21 cellular contexts compared by ENCODE assay signal in the genomic region with DNA sequence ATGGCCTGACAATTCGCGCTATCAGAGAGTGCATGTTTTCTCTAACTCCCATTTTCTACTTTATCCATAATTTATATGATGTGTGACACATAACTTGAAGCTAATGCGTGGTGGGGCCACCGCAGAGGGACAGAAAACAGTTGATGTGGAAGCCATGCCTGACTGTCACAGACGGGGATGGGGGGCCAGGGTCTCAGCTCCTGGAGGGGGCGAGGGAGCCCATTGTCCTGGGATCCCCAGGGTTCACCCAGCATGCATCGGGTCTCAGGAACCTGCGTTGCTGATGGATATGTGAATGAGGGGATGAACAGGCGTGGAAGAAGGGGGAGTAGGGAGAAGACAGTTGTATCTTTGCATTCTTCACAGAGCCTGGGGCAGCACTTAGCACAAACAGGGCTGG.
DNase-seq lines count a peak whose midpoint lies in the region; ATAC-seq and TF ChIP-seq lines count a peak whose summit lies in the region.
"Had no signal": no experiment of that assay in that cellular context is flagged by ENCODE, and none has a peak within 500 bp of the region (broad histone marks: within the 10 kb centered on the region; RNA-seq: fewer than 3 reads in every experiment).

No MANE protein-coding gene starts in this region.

- peaks cover 0 to 21% (median 7%) of the 10 kb centered on the region in 4 donors for H3K4me1 ChIP-seq in sigmoid colon

- intact Hi-C loops in activated CD4-positive, alpha-beta T cell treated with anti-CD3 and anti-CD28 coated beads, Interleukin-2, amount 10 ng/mL, durations not matched to agents 24 days and 14 days (cut with micrococcal nuclease), result loop anchor here (5.0 kb wide), 1 partner anchor 86 kb away; a partner anchor contains a TSS
- intact Hi-C loops in natural killer cell (cut with micrococcal nuclease) (no loop called here), sigmoid colon (cut with DNase I) (no loop called here), left colon (cut with DNase I, micrococcal nuclease) (no loop called here), Calu3 (cut with micrococcal nuclease; ENCODE audit: unreplicated experiment) (no loop called here)

- TF ChIP-seq POLR2A in sigmoid colon (IDR thresholded peaks at IDR 0.05), result no peak

- H3K27me3 ChIP-seq in sigmoid colon, result no peaks in the 10 kb centered on the region

- no peak overlapping the region for H3K4me3 ChIP-seq in sigmoid colon
- H3K4me3 ChIP-seq: GM23248 had no signal

- H3K36me3 ChIP-seq in sigmoid colon, result no peaks in the 10 kb centered on the region

- 93 to 95% methylated on average over 9 of the region's 9 CpGs for WGBS in sigmoid colon, 2 donors

- TF ChIP-seq CTCF in natural killer cell (IDR thresholded peaks at IDR 0.05) (no peak), sigmoid colon (IDR thresholded peaks at IDR 0.05) (no peak), Calu3 (IDR thresholded peaks at IDR 0.05; ENCODE audit: unreplicated experiment) (no peak)

- no peak for TF ChIP-seq EP300 in sigmoid colon (IDR thresholded peaks at IDR 0.05)

- CTCF ChIA-PET in Calu3 (lab: Charles Lee), result no interaction called here

- ATAC-seq in natural killer cell treated with Interleukin-12 subunit alpha and Interleukin-12 subunit beta and Interleukin-15 and Interleukin-18, amount 100 ng/mL, for 72 hours, result no peak
- no peak for ATAC-seq in natural killer cell
- ATAC-seq in left colon, result no peak
- ATAC-seq: CD8-positive, alpha-beta T cell; Panc1 had no signal

- no peak for DNase-seq in activated CD4-positive, alpha-beta T cell treated with anti-CD3 and anti-CD28 coated beads, Interleukin-2, amount 10 ng/mL, durations not matched to agents 24 days and 14 days
- no peak for DNase-seq in activated CD4-positive, alpha-beta T cell treated with anti-CD3 and anti-CD28 coated beads, Interleukin-2, amount 50 U/mL, for 48 hours
- DNase-seq in natural killer cell treated with Interleukin-12 subunit alpha and Interleukin-12 subunit beta and Interleukin-15 and Interleukin-18, amount 100 ng/mL, for 72 hours (ENCODE audit: low spot score), result no peak
- DNase-seq in natural killer cell (no peak), sigmoid colon (peak; percentile 50), left colon (no peak), Calu3 (no peak)
- DNase-seq: 8988T; C1 segment of cervical spinal cord; CD8-positive, alpha-beta T cell; GM23248; H9; HFFc6; Kasumi-1; NCI-H1694; NCI-H2081; NCI-H2171; NCI-H345; NCI-H524; NCI-H774 had no signal

- peak overlapping the region; percentile 51 for H3K27ac Mint-ChIP-seq in activated CD4-positive, alpha-beta T cell treated with anti-CD3 and anti-CD28 coated beads, Interleukin-2, amount 10 ng/mL, durations not matched to agents 24 days and 14 days
- peak overlapping the region; percentile 93 to 97 for H3K27ac Mint-ChIP-seq in natural killer cell treated with Interleukin-12 subunit alpha and Interleukin-12 subunit beta and Interleukin-15 and Interleukin-18, amount 100 ng/mL, for 72 hours
- no peak overlapping the region for H3K27ac Mint-ChIP-seq in natural killer cell
- H3K27ac Mint-ChIP-seq in Calu3 (ENCODE audit: unreplicated experiment), result no peak overlapping the region
- H3K27ac Mint-ChIP-seq: CD8-positive, alpha-beta T cell; H9; HFFc6 had no signal

- no peaks in the 10 kb centered on the region for H3K9me3 ChIP-seq in sigmoid colon

- no peak overlapping the region for H3K4me3 Mint-ChIP-seq in activated CD4-positive, alpha-beta T cell treated with anti-CD3 and anti-CD28 coated beads, Interleukin-2, amount 10 ng/mL, durations not matched to agents 24 days and 14 days
- peak overlapping the region; percentile 63 for H3K4me3 Mint-ChIP-seq in natural killer cell treated with Interleukin-12 subunit alpha and Interleukin-12 subunit beta and Interleukin-15 and Interleukin-18, amount 100 ng/mL, for 72 hours
- H3K4me3 Mint-ChIP-seq in natural killer cell (no peak overlapping the region), Calu3 (ENCODE audit: low read depth, unreplicated experiment) (no peak overlapping the region)
- H3K4me3 Mint-ChIP-seq: CD8-positive, alpha-beta T cell; H9; HFFc6 had no signal

- H3K27me3 Mint-ChIP-seq in activated CD4-positive, alpha-beta T cell treated with anti-CD3 and anti-CD28 coated beads, Interleukin-2, amount 10 ng/mL, durations not matched to agents 24 days and 14 days, result peaks cover 5% of the 10 kb centered on the region
- H3K27me3 Mint-ChIP-seq in natural killer cell treated with Interleukin-12 subunit alpha and Interleukin-12 subunit beta and Interleukin-15 and Interleukin-18, amount 100 ng/mL, for 72 hours, result peaks cover 3 to 8% of the 10 kb centered on the region in 2 donors
- H3K27me3 Mint-ChIP-seq in natural killer cell (ENCODE audit: low read depth in 2 of 2) (peaks cover 0 to under 1% of the 10 kb centered on the region in 2 donors), Calu3 (ENCODE audit: unreplicated experiment) (no peaks in the 10 kb centered on the region)

- no peak overlapping the region for H3K27ac ChIP-seq in sigmoid colon
- H3K27ac ChIP-seq: GM23248 had no signal

- no peaks in the 10 kb centered on the region for H3K36me3 Mint-ChIP-seq in activated CD4-positive, alpha-beta T cell treated with anti-CD3 and anti-CD28 coated beads, Interleukin-2, amount 10 ng/mL, durations not matched to agents 24 days and 14 days (ENCODE audit: low read depth)
- no peaks in the 10 kb centered on the region for H3K36me3 Mint-ChIP-seq in natural killer cell treated with Interleukin-12 subunit alpha and Interleukin-12 subunit beta and Interleukin-15 and Interleukin-18, amount 100 ng/mL, for 72 hours
- H3K36me3 Mint-ChIP-seq in natural killer cell (no peaks in the 10 kb centered on the region), Calu3 (ENCODE audit: insufficient read depth, unreplicated experiment) (no peaks in the 10 kb centered on the region)
- H3K36me3 Mint-ChIP-seq: CD8-positive, alpha-beta T cell had no signal

- no peaks in the 10 kb centered on the region for H3K9me3 Mint-ChIP-seq in activated CD4-positive, alpha-beta T cell treated with anti-CD3 and anti-CD28 coated beads, Interleukin-2, amount 10 ng/mL, durations not matched to agents 24 days and 14 days
- H3K9me3 Mint-ChIP-seq in natural killer cell treated with Interleukin-12 subunit alpha and Interleukin-12 subunit beta and Interleukin-15 and Interleukin-18, amount 100 ng/mL, for 72 hours, result no peaks in the 10 kb centered on the region
- H3K9me3 Mint-ChIP-seq in natural killer cell (no peaks in the 10 kb centered on the region), Calu3 (ENCODE audit: low read depth, unreplicated experiment) (no peaks in the 10 kb centered on the region)
- H3K9me3 Mint-ChIP-seq: CD8-positive, alpha-beta T cell; H9; HFFc6 had no signal

- H3K4me1 Mint-ChIP-seq in activated CD4-positive, alpha-beta T cell treated with anti-CD3 and anti-CD28 coated beads, Interleukin-2, amount 10 ng/mL, durations not matched to agents 24 days and 14 days, result peaks cover 29% of the 10 kb centered on the region
- H3K4me1 Mint-ChIP-seq in natural killer cell treated with Interleukin-12 subunit alpha and Interleukin-12 subunit beta and Interleukin-15 and Interleukin-18, amount 100 ng/mL, for 72 hours (ENCODE audit: low read depth in 2 of 2), result peaks cover 42 to 51% of the 10 kb centered on the region in 2 donors
- H3K4me1 Mint-ChIP-seq in natural killer cell (peaks cover 14 to 20% of the 10 kb centered on the region in 2 donors), Calu3 (ENCODE audit: low read depth, unreplicated experiment) (peaks cover 26% of the 10 kb centered on the region)

- BruUV-seq in Calu3 (replicated peaks; lab: Mats Ljungman, UMichigan), result no TSS peak

Comparison
In these comparisons a context has a peak if more than half of its experiments do, and no peak if none do; other contexts are left out.
1. H3K27ac Mint-ChIP-seq: peak in activated CD4-positive, alpha-beta T cell treated with anti-CD3 and anti-CD28 coated beads, Interleukin-2, amount 10 ng/mL, durations not matched to agents 24 days and 14 days (single experiment) and natural killer cell treated with Interleukin-12 subunit alpha and Interleukin-12 subunit beta and Interleukin-15 and Interleukin-18, amount 100 ng/mL, for 72 hours (2 of 2); none in natural killer cell (0 of 2) and Calu3 (single experiment).